In the genomic region with DNA sequence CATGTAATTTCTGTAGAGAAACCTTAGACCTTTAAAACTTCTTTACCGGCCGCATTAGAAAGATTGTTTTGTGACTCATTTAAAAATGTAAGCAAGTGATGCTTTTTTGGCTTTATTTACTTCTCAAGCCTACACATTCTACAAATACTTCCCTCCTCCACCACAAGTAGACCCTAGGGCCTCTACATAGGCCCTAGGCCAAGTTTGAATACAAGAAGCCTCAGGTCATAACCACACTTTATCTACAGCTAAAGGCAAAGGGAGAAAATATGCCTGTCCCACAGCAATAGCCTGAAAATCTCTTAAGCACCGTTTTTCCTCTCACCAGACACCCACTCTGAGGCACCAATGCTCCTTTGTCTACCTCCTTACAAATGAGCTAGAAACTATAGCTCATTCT, we compare ENCODE assay signal across 9 cellular contexts. TPM values are rescaled to one million over a fixed set of nuclear protein-coding genes. Genes with fewer than 3 reads are reported as not detected.
A peak's percentile ranks its signal among the peaks of the same experiment; 100 is the strongest.
DNase-seq lines count a peak whose midpoint lies in the region; ATAC-seq and TF ChIP-seq lines count a peak whose summit lies in the region.
"Had no signal": no experiment of that assay in that cellular context is flagged by ENCODE, and none has a peak within 500 bp of the region (broad histone marks: within the 10 kb centered on the region; RNA-seq: fewer than 3 reads in every experiment).

No MANE protein-coding gene starts in this region.

- H3K4me1 ChIP-seq in lung (ENCODE audit: control insufficient read depth in 2 of 2, insufficient read depth in 2 of 2, low read length in 2 of 2): peaks cover 0 to 11% of the 10 kb centered on the region in 2 donors
- peaks cover 0 to 37% (median 21%) of the 10 kb centered on the region in 4 donors for H3K4me1 ChIP-seq in tibial nerve

- no peaks in the 10 kb centered on the region for H3K9me3 Mint-ChIP-seq in activated CD8-positive, alpha-beta memory T cell treated with anti-CD3 and anti-CD28 coated beads, Interleukin-2, amount 10 ng/mL, durations not matched to agents 7 days and 5 days (ENCODE audit: low read depth)

- H3K4me3 Mint-ChIP-seq in activated CD8-positive, alpha-beta memory T cell treated with anti-CD3 and anti-CD28 coated beads, Interleukin-2, amount 10 ng/mL, durations not matched to agents 7 days and 5 days: no peak overlapping the region

- no peaks in the 10 kb centered on the region for H3K27me3 Mint-ChIP-seq in activated CD8-positive, alpha-beta memory T cell treated with anti-CD3 and anti-CD28 coated beads, Interleukin-2, amount 10 ng/mL, durations not matched to agents 7 days and 5 days

- H3K36me3 Mint-ChIP-seq in activated CD8-positive, alpha-beta memory T cell treated with anti-CD3 and anti-CD28 coated beads, Interleukin-2, amount 10 ng/mL, durations not matched to agents 7 days and 5 days: peaks cover 44% of the 10 kb centered on the region

- CTCF ChIA-PET in activated CD8-positive, alpha-beta memory T cell treated with anti-CD3 and anti-CD28 coated beads, Interleukin-2, amount 10 ng/mL, durations not matched to agents 7 days and 5 days (lab: Charles Lee): interaction anchor here (0.7 to 1.2 kb wide), 4 partner anchors 13 to 130 kb away, joined by 3 to 4 read pairs (median 3); a partner anchor contains a TSS

- ATAC-seq in activated CD8-positive, alpha-beta memory T cell treated with anti-CD3 and anti-CD28 coated beads, Interleukin-2, amount 10 ng/mL, durations not matched to agents 7 days and 5 days: no peak
- ATAC-seq in lung (ENCODE audit: insufficient read depth, low FRiP score) (no peak), HG03095 (IDR thresholded peaks at IDR 0.05; ENCODE audit: unreplicated experiment) (no peak)
- ATAC-seq: activated CD4-positive, CD25-positive, alpha-beta regulatory T cell treated with anti-CD3 and anti-CD28 coated beads, Interleukin-2, amount 50 U/mL, for 24 hours had no signal

- no peak for TF ChIP-seq POLR2A in tibial nerve (IDR thresholded peaks at IDR 0.05)

- in situ Hi-C loops in astrocyte of the cerebellum (cut with HindIII; ENCODE audit: low sequenced_read_pairs): no loop called here

- no peaks in the 10 kb centered on the region for H3K4me1 Mint-ChIP-seq in activated CD8-positive, alpha-beta memory T cell treated with anti-CD3 and anti-CD28 coated beads, Interleukin-2, amount 10 ng/mL, durations not matched to agents 7 days and 5 days

- DNase-seq in activated CD8-positive, alpha-beta memory T cell treated with anti-CD3 and anti-CD28 coated beads, Interleukin-2, amount 10 ng/mL, durations not matched to agents 7 days and 5 days: no peak
- DNase-seq in activated CD8-positive, alpha-beta memory T cell treated with anti-CD3 and anti-CD28 coated beads, Interleukin-2, amount 50 U/mL, for 48 hours: no peak
- DNase-seq in astrocyte of the cerebellum (ENCODE audit: low read depth): peak; percentile 78
- DNase-seq in lung (ENCODE audit: low spot score): no peak
- no peak for DNase-seq in tibial nerve (ENCODE audit: low spot score in 2 of 2)
- DNase-seq in glomerular visceral epithelial cell (ENCODE audit: extremely low spot score): no peak
- no peak for DNase-seq in SKM-1 treated with dmso at 0.1 percent for 144 hours (lab: John Stamatoyannopoulos, UW; ENCODE audit: unreplicated experiment)

- H3K4me3 ChIP-seq in astrocyte of the cerebellum (ENCODE audit: low read depth, low read length) (no peak overlapping the region), lung (no peak overlapping the region), tibial nerve (no peak overlapping the region)

- H3K36me3 ChIP-seq in lung (ENCODE audit: control insufficient read depth in 2 of 2, insufficient read depth in 2 of 2, low read length in 2 of 2) (peaks cover 10 to 33% of the 10 kb centered on the region in 2 donors), tibial nerve (peaks cover 0 to 61% (median 7%) of the 10 kb centered on the region in 3 donors)

- peak overlapping the region; percentile 39 to 40 for H3K27ac ChIP-seq in lung (ENCODE audit: low read depth in 1 of 2, low read length in 1 of 2)
- H3K27ac ChIP-seq in tibial nerve: peak overlapping the region in 3 of 4 donors; percentile 32 to 71 (median 71)

- H3K27me3 ChIP-seq in lung (ENCODE audit: control insufficient read depth, insufficient read depth): no peaks in the 10 kb centered on the region
- no peaks in the 10 kb centered on the region for H3K27me3 ChIP-seq in tibial nerve

- peak overlapping the region; percentile 7 for H3K27ac Mint-ChIP-seq in activated CD8-positive, alpha-beta memory T cell treated with anti-CD3 and anti-CD28 coated beads, Interleukin-2, amount 10 ng/mL, durations not matched to agents 7 days and 5 days

- H3K9me3 ChIP-seq in lung (ENCODE audit: control insufficient read depth in 2 of 2, insufficient read depth in 1 of 2, low read length in 1 of 2) (no peaks in the 10 kb centered on the region), tibial nerve (no peaks in the 10 kb centered on the region)

- TF ChIP-seq EP300 in tibial nerve (IDR thresholded peaks at IDR 0.05): no peak

- 69 to 79% methylated on average over 3 of the region's 3 CpGs for WGBS in lung, 2 donors
- WGBS in tibial nerve, 2 donors: 16 to 29% methylated on average over 3 of the region's 3 CpGs

- TF ChIP-seq CTCF in astrocyte of the cerebellum (IDR thresholded peaks at IDR 0.05; ENCODE audit: low read depth, low read length, missing control alignments): no peak
- TF ChIP-seq CTCF in lung (IDR thresholded peaks at IDR 0.05; ENCODE audit: control extremely low read depth, extremely low read depth): no peak
- TF ChIP-seq CTCF in tibial nerve (IDR thresholded peaks at IDR 0.05): no peak

RNA-seq across cellular contexts. Expression of a gene that starts 53.9 kb away (rescaled TPM):
- 100 to 1,000 TPM; 193 to 204 TPM for total RNA-seq in activated CD8-positive, alpha-beta memory T cell treated with anti-CD3 and anti-CD28 coated beads, Interleukin-2, amount 10 ng/mL, durations not matched to agents 7 days and 5 days
- total RNA-seq in lung: 100 to 1,000 TPM; 277 to 299 TPM
- polyA plus RNA-seq in lung: 100 to 1,000 TPM in 1 of 2 donors, 10 to 100 TPM in 1; 48.6 to 108 TPM
- total RNA-seq in tibial nerve: 100 to 1,000 TPM; 146 to 200 (median 166) TPM
